In genomic region chr18:9719421-9719981, GRCh38 we compare ENCODE assay signal across 10 cellular contexts. TPM values are rescaled to one million over a fixed set of nuclear protein-coding genes. Genes with fewer than 3 reads are reported as not detected.
DNase-seq lines count a peak whose midpoint lies in the region; ATAC-seq and TF ChIP-seq lines count a peak whose summit lies in the region.
"Had no signal": no experiment of that assay in that cellular context is flagged by ENCODE, and none has a peak within 500 bp of the region (broad histone marks: within the 10 kb centered on the region; RNA-seq: fewer than 3 reads in every experiment).

No MANE protein-coding gene starts in this region.

- no peaks in the 10 kb centered on the region for H3K27me3 ChIP-seq in prostate gland (replicated peaks; ENCODE audit: insufficient read depth)

- no peak overlapping the region for H3K27ac Mint-ChIP-seq in endothelial cell (ENCODE audit: unreplicated experiment)

- H3K4me3 ChIP-seq in prostate gland = no peak overlapping the region

- no peaks in the 10 kb centered on the region for H3K9me3 Mint-ChIP-seq in endothelial cell (ENCODE audit: unreplicated experiment)

- DNase-seq in EH (ENCODE audit: low read depth) (peak; percentile 88), NCI-H69 (lab: John Stamatoyannopoulos, UW) (peak; percentile 96), epithelial cell of prostate (ENCODE audit: low read depth, low spot score) (no peak), prostate gland (ENCODE audit: low spot score) (peak; percentile 41), posterior vena cava (ENCODE audit: low spot score) (no peak), endothelial cell (ENCODE audit: low spot score) (no peak)
- DNase-seq: NCI-H524 treated with DMSO at 0.1 percent for 48 hours, occipital lobe had no signal

- TF ChIP-seq POLR2A in prostate gland (IDR thresholded peaks at IDR 0.05) = no peak

- peaks cover 17% of the 10 kb centered on the region for H3K36me3 Mint-ChIP-seq in endothelial cell (ENCODE audit: low read depth, unreplicated experiment)

- peaks cover 25% of the 10 kb centered on the region for H3K4me1 Mint-ChIP-seq in endothelial cell (ENCODE audit: unreplicated experiment)

- WGBS in prostate gland = 13% methylated on average over 12 of the region's 12 CpGs

- ATAC-seq in HG03432 (IDR thresholded peaks at IDR 0.05; ENCODE audit: unreplicated experiment) (no peak), GM18502 (IDR thresholded peaks at IDR 0.05; ENCODE audit: poor library complexity, unreplicated experiment) (no peak)

- intact Hi-C loops in prostate gland (cut with DNase I) = no loop called here
- intact Hi-C loops in posterior vena cava (cut with DNase I) = loop anchor here in 1 of 2 donors (10.0 kb wide), 1 partner anchor 195 kb away; the partner anchor contains the start of gene VAPA

- H3K4me3 Mint-ChIP-seq in endothelial cell (ENCODE audit: unreplicated experiment) = no peak overlapping the region

- peak overlapping the region; percentile 86 for H3K27ac ChIP-seq in epithelial cell of prostate
- H3K27ac ChIP-seq in prostate gland = no peak overlapping the region

- no peaks in the 10 kb centered on the region for H3K9me3 ChIP-seq in prostate gland

- TF ChIP-seq CTCF in prostate gland (IDR thresholded peaks at IDR 0.05) = no peak
- no peak for TF ChIP-seq CTCF in endothelial cell (IDR thresholded peaks at IDR 0.05; ENCODE audit: unreplicated experiment)

- peaks cover 1% of the 10 kb centered on the region for H3K27me3 Mint-ChIP-seq in endothelial cell (ENCODE audit: unreplicated experiment)

- H3K36me3 ChIP-seq in prostate gland = no peaks in the 10 kb centered on the region

- H3K4me1 ChIP-seq in prostate gland (replicated peaks) = no peaks in the 10 kb centered on the region

RNA-seq across cellular contexts. Expression of gene RAB31, which starts 11.4 kb away (rescaled TPM):
- total RNA-seq in prostate gland (10 to 100 TPM in 1 of 2 donors, 1 to 10 TPM in 1; 7.7 to 86.9 TPM), posterior vena cava (100 to 1,000 TPM; 107 to 141 TPM), endothelial cell (ENCODE audit: unreplicated experiment) (88.8 TPM)

Comparison
In these comparisons a context has a peak if more than half of its experiments do, and no peak if none do; other contexts are left out.
1. DNase-seq: peak in EH (single experiment), NCI-H69 (single experiment) and prostate gland (single experiment); none in epithelial cell of prostate (single experiment), posterior vena cava (single experiment) and endothelial cell (single experiment).